Comparison of ENCODE assay signal across 1 cellular context in the genomic region with DNA sequence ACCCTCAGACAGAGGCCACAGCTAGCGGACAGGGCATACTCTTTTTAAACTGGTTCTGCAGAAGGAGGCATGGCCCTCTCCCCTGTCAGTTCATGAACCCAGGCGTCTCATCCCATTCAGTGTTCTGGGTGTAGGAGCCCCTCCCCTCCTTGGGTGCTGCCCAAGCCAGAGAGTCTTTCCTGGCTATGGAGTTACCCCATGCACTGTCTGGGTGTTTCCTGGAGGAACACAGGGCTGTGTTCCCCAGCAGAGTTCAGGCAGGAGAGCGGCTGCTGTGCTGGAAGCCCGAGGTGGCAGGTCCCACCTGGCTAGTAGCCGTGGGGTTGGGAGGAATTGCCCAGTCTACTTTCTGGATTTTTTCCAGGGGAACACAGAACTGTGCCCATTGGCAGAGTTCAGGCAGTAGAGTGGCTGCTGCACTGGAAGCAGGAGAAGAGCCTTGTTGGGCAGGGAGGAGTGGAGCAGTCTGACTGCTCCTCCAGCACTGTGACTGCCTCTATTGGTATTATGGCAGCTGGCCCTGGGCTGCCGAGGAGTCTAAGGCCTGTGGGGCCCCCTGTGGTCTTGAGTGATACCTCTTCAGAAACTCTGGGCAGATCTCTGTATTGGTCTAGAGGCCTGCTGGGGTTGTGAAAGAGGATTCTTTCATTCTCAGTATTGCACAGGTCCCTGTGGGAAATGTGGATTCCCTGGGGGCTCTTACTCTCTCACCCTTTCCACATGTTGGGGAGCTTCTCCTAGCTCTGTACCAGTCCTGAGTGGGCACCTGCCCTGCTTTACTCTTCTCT.
TF ChIP-seq lines count a peak whose summit lies in the region.

No MANE protein-coding gene starts in this region.

TF ChIP-seq in WTC11, 78 proteins besides CTCF, POLR2A, EP300 and RAD21 (continued from another document):
- TF ChIP-seq, protein P1, sequence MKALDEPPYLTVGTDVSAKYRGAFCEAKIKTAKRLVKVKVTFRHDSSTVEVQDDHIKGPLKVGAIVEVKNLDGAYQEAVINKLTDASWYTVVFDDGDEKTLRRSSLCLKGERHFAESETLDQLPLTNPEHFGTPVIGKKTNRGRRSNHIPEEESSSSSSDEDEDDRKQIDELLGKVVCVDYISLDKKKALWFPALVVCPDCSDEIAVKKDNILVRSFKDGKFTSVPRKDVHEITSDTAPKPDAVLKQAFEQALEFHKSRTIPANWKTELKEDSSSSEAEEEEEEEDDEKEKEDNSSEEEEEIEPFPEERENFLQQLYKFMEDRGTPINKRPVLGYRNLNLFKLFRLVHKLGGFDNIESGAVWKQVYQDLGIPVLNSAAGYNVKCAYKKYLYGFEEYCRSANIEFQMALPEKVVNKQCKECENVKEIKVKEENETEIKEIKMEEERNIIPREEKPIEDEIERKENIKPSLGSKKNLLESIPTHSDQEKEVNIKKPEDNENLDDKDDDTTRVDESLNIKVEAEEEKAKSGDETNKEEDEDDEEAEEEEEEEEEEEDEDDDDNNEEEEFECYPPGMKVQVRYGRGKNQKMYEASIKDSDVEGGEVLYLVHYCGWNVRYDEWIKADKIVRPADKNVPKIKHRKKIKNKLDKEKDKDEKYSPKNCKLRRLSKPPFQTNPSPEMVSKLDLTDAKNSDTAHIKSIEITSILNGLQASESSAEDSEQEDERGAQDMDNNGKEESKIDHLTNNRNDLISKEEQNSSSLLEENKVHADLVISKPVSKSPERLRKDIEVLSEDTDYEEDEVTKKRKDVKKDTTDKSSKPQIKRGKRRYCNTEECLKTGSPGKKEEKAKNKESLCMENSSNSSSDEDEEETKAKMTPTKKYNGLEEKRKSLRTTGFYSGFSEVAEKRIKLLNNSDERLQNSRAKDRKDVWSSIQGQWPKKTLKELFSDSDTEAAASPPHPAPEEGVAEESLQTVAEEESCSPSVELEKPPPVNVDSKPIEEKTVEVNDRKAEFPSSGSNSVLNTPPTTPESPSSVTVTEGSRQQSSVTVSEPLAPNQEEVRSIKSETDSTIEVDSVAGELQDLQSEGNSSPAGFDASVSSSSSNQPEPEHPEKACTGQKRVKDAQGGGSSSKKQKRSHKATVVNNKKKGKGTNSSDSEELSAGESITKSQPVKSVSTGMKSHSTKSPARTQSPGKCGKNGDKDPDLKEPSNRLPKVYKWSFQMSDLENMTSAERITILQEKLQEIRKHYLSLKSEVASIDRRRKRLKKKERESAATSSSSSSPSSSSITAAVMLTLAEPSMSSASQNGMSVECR (CRISPR knock-in tag; IDR thresholded peaks at IDR 0.05; ENCODE audit: borderline replicate concordance): no peak
